Comparison of ENCODE assay signal across 8 cellular contexts in the genomic region with DNA sequence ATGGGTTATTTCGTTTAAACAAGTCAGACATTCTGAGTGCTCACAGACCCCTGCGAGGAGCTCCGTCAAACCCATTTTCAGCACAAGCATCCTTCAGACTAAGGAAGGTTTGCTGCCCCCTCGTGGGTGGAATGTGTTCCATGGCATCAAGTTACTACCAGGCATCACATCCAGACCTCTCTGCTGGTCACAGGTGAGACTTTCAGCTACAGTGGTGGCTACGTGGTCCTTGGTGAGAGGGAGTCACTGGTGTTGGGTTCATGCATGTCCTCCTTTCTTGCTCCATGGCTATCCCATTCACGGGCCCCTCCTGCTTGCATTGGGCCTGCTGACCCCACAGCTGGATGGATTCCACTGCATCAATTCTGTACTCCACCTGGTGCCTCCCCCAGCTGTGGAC. TPM values are rescaled to one million over a fixed set of nuclear protein-coding genes. Genes with fewer than 3 reads are reported as not detected.
DNase-seq lines count a peak whose midpoint lies in the region; ATAC-seq and TF ChIP-seq lines count a peak whose summit lies in the region.

No MANE protein-coding gene starts in this region.

- no peaks in the 10 kb centered on the region for H3K79me2 ChIP-seq in PC-9 (ENCODE audit: low read depth)

- H2AFZ ChIP-seq in PC-9: no peak overlapping the region

- DNase-seq in CD4-positive, CD25-positive, alpha-beta regulatory T cell: peak in 2 of 3 donors; percentile 40 to 69
- DNase-seq in HFFc6 (peak; percentile 37), PC-9 (peak; percentile 69 to 79), foreskin keratinocyte (peak; percentile 15 to 31), osteocyte (ENCODE audit: extremely low spot score, unreplicated experiment) (no peak), tibial artery (peak in 1 of 2 donors; percentile 75)
- peak; percentile 68 to 75 for DNase-seq in activated T-cell treated with anti-CD3 and anti-CD28 coated beads, Interleukin-2, amount 50 U/mL, for 72 hours

- H4K20me1 ChIP-seq in PC-9 (ENCODE audit: insufficient read depth): no peaks in the 10 kb centered on the region

- peaks cover 6% of the 10 kb centered on the region for H3K27me3 Mint-ChIP-seq in CD4-positive, CD25-positive, alpha-beta regulatory T cell
- H3K27me3 Mint-ChIP-seq in HFFc6 (ENCODE audit: insufficient read depth) (peaks cover 14% of the 10 kb centered on the region), osteocyte (ENCODE audit: unreplicated experiment) (peaks cover 6% of the 10 kb centered on the region)
- H3K27me3 Mint-ChIP-seq in activated T-cell treated with anti-CD3 and anti-CD28 coated beads, Interleukin-2, amount 50 U/mL, for 72 hours (ENCODE audit: low read depth): peaks cover 41% of the 10 kb centered on the region

- H3K9me3 Mint-ChIP-seq in CD4-positive, CD25-positive, alpha-beta regulatory T cell: no peaks in the 10 kb centered on the region
- no peaks in the 10 kb centered on the region for H3K9me3 Mint-ChIP-seq in HFFc6
- no peaks in the 10 kb centered on the region for H3K9me3 Mint-ChIP-seq in activated T-cell treated with anti-CD3 and anti-CD28 coated beads, Interleukin-2, amount 50 U/mL, for 72 hours
- H3K9me3 Mint-ChIP-seq in osteocyte (ENCODE audit: unreplicated experiment): no peaks in the 10 kb centered on the region

- no peak overlapping the region for H3K4me3 Mint-ChIP-seq in CD4-positive, CD25-positive, alpha-beta regulatory T cell
- H3K4me3 Mint-ChIP-seq in HFFc6 (no peak overlapping the region), osteocyte (ENCODE audit: unreplicated experiment) (no peak overlapping the region)
- no peak overlapping the region for H3K4me3 Mint-ChIP-seq in activated T-cell treated with anti-CD3 and anti-CD28 coated beads, Interleukin-2, amount 50 U/mL, for 72 hours

- no peaks in the 10 kb centered on the region for H3K27me3 ChIP-seq in CD4-positive, CD25-positive, alpha-beta regulatory T cell (ENCODE audit: control insufficient read depth, insufficient read depth, low read length)
- H3K27me3 ChIP-seq in PC-9 (ENCODE audit: insufficient read depth, low read depth) (peaks cover 77% of the 10 kb centered on the region), foreskin keratinocyte (no peaks in the 10 kb centered on the region), tibial artery (no peaks in the 10 kb centered on the region)

- intact Hi-C loops in PC-9 (cut with micrococcal nuclease; ENCODE audit: unreplicated experiment) (no loop called here), tibial artery (cut with DNase I; ENCODE audit: low total_unique reads) (no loop called here)

- no TSS peak for BruUV-seq in PC-9 (replicated peaks; lab: Mats Ljungman, UMichigan)

- peaks cover 0 to 3% (median 0%) of the 10 kb centered on the region in 4 donors for H3K4me1 Mint-ChIP-seq in CD4-positive, CD25-positive, alpha-beta regulatory T cell
- H3K4me1 Mint-ChIP-seq in HFFc6 (ENCODE audit: low read depth): no peaks in the 10 kb centered on the region
- no peaks in the 10 kb centered on the region for H3K4me1 Mint-ChIP-seq in activated T-cell treated with anti-CD3 and anti-CD28 coated beads, Interleukin-2, amount 50 U/mL, for 72 hours (ENCODE audit: low read depth)
- no peaks in the 10 kb centered on the region for H3K4me1 Mint-ChIP-seq in osteocyte (ENCODE audit: unreplicated experiment)

- peak in 1 of 2 donors; percentile 40 for ATAC-seq in CD4-positive, CD25-positive, alpha-beta regulatory T cell (ENCODE audit: low read depth in 2 of 2)
- peak; percentile 64 for ATAC-seq in activated T-cell treated with anti-CD3 and anti-CD28 coated beads, Interleukin-2, amount 50 U/mL, for 72 hours (replicated peaks in 1 of 2)
- ATAC-seq in foreskin keratinocyte (peak; percentile 44), GM21423 (IDR thresholded peaks at IDR 0.05; ENCODE audit: unreplicated experiment) (no peak)

- CTCF ChIA-PET in PC-9 (lab: Charles Lee): interaction anchor here (0.5 to 0.6 kb wide), 7 partner anchors 13 to 1152 kb away, joined by 3 to 7 read pairs (median 4); a partner anchor contains a TSS

- no peak overlapping the region for H3K4me3 ChIP-seq in CD4-positive, CD25-positive, alpha-beta regulatory T cell (ENCODE audit: low read depth, low read length)
- H3K4me3 ChIP-seq in PC-9 (no peak overlapping the region), tibial artery (no peak overlapping the region)

- no peaks in the 10 kb centered on the region for H3K9me2 ChIP-seq in PC-9 (ENCODE audit: insufficient read depth)

- H3K27ac Mint-ChIP-seq in CD4-positive, CD25-positive, alpha-beta regulatory T cell: peak overlapping the region in 1 of 3 donors; percentile 77
- H3K27ac Mint-ChIP-seq in HFFc6 (no peak overlapping the region), osteocyte (ENCODE audit: unreplicated experiment) (no peak overlapping the region)
- no peak overlapping the region for H3K27ac Mint-ChIP-seq in activated T-cell treated with anti-CD3 and anti-CD28 coated beads, Interleukin-2, amount 50 U/mL, for 72 hours

- H3F3A ChIP-seq in PC-9 (ENCODE audit: insufficient read depth, low read depth): no peaks in the 10 kb centered on the region

- no peak overlapping the region for H3K27ac ChIP-seq in CD4-positive, CD25-positive, alpha-beta regulatory T cell (ENCODE audit: insufficient read depth, low read length, poor library complexity, severe bottlenecking)
- H3K27ac ChIP-seq in PC-9 (no peak overlapping the region), foreskin keratinocyte (no peak overlapping the region), tibial artery (no peak overlapping the region)

- POLR2A ChIA-PET in PC-9 (lab: Charles Lee; ENCODE audit: unreplicated experiment): interaction anchor here (0.6 kb wide), 3 partner anchors 78 to 1451 kb away, joined by 3 to 6 read pairs (median 5); no protein-coding TSS in a partner anchor

- TF ChIP-seq CTCF in HFFc6 (IDR thresholded peaks at IDR 0.05): peak; percentile 91
- peak; percentile 95 for TF ChIP-seq CTCF in PC-9 (conservative IDR thresholded peaks at IDR 0.05)
- peak; percentile 69 for TF ChIP-seq CTCF in foreskin keratinocyte (conservative IDR thresholded peaks at IDR 0.05)
- TF ChIP-seq CTCF in osteocyte (IDR thresholded peaks at IDR 0.05): peak; percentile 62
- peak; percentile 53 to 56 for TF ChIP-seq CTCF in tibial artery (IDR thresholded peaks at IDR 0.05)

- H3K4me2 ChIP-seq in PC-9: no peak overlapping the region

- no peaks in the 10 kb centered on the region for H3K36me3 ChIP-seq in CD4-positive, CD25-positive, alpha-beta regulatory T cell (ENCODE audit: control insufficient read depth, insufficient read depth, low read length)
- H3K36me3 ChIP-seq in PC-9 (ENCODE audit: low read depth) (no peaks in the 10 kb centered on the region), tibial artery (no peaks in the 10 kb centered on the region)

- no peaks in the 10 kb centered on the region for H3K36me3 Mint-ChIP-seq in CD4-positive, CD25-positive, alpha-beta regulatory T cell
- H3K36me3 Mint-ChIP-seq in HFFc6 (ENCODE audit: low read depth) (no peaks in the 10 kb centered on the region), osteocyte (ENCODE audit: unreplicated experiment) (no peaks in the 10 kb centered on the region)
- H3K36me3 Mint-ChIP-seq in activated T-cell treated with anti-CD3 and anti-CD28 coated beads, Interleukin-2, amount 50 U/mL, for 72 hours (ENCODE audit: insufficient read depth in 2 of 2): no peaks in the 10 kb centered on the region

- H3K9me3 ChIP-seq in CD4-positive, CD25-positive, alpha-beta regulatory T cell (ENCODE audit: control insufficient read depth in 2 of 2, low read length in 2 of 2): no peaks in the 10 kb centered on the region
- H3K9me3 ChIP-seq in PC-9 (ENCODE audit: insufficient read depth, low read depth) (no peaks in the 10 kb centered on the region), tibial artery (no peaks in the 10 kb centered on the region)

- H3K4me1 ChIP-seq in CD4-positive, CD25-positive, alpha-beta regulatory T cell (ENCODE audit: control insufficient read depth, insufficient read depth, low read length, poor library complexity, severe bottlenecking): no peaks in the 10 kb centered on the region
- no peaks in the 10 kb centered on the region for H3K4me1 ChIP-seq in PC-9 (replicated peaks; ENCODE audit: insufficient read depth)
- H3K4me1 ChIP-seq in foreskin keratinocyte: no peaks in the 10 kb centered on the region
- H3K4me1 ChIP-seq in tibial artery: no peaks in the 10 kb centered on the region

RNA-seq across cellular contexts. Expression of a gene that starts 9.1 kb away (rescaled TPM):
- total RNA-seq in CD4-positive, CD25-positive, alpha-beta regulatory T cell: not detected
- polyA plus RNA-seq in CD4-positive, CD25-positive, alpha-beta regulatory T cell: not detected
- total RNA-seq in HFFc6 (2021; fragmentation: NEBNext Ultra II Directional; extraction: Animal tissue kit (Norgen Biotek cat#: 25700)): not detected
- total RNA-seq in PC-9 (2021) (not detected in 2 replicates), foreskin keratinocyte (not detected in 2 replicates), osteocyte (not detected in 2 replicates)
- total RNA-seq in activated T-cell treated with anti-CD3 and anti-CD28 coated beads, Interleukin-2, amount 50 U/mL, for 72 hours: under 1 TPM in 1 of 2 donors, not detected in 1; 0.12 TPM
- polyA plus RNA-seq in foreskin keratinocyte: not detected in 2 replicates

RNA-seq across cellular contexts. Expression of a gene that starts 14.8 kb away (rescaled TPM):
- not detected for total RNA-seq in CD4-positive, CD25-positive, alpha-beta regulatory T cell
- under 1 TPM in 1 of 4 donors, not detected in 3; 0.24 TPM for polyA plus RNA-seq in CD4-positive, CD25-positive, alpha-beta regulatory T cell
- total RNA-seq in HFFc6 (2021; fragmentation: NEBNext Ultra II Directional; extraction: Animal tissue kit (Norgen Biotek cat#: 25700)): not detected
- not detected in 2 replicates for total RNA-seq in PC-9 (2021)
- total RNA-seq in activated T-cell treated with anti-CD3 and anti-CD28 coated beads, Interleukin-2, amount 50 U/mL, for 72 hours: not detected
- total RNA-seq in foreskin keratinocyte: not detected in 2 replicates
- not detected in 2 replicates for polyA plus RNA-seq in foreskin keratinocyte
- not detected in 2 replicates for total RNA-seq in osteocyte

RNA-seq across cellular contexts. Expression of a gene that starts 23.5 kb away (rescaled TPM):
- total RNA-seq in CD4-positive, CD25-positive, alpha-beta regulatory T cell: not detected
- under 1 TPM in 2 of 4 donors, not detected in 2; 0.11 to 0.13 TPM for polyA plus RNA-seq in CD4-positive, CD25-positive, alpha-beta regulatory T cell
- not detected for total RNA-seq in HFFc6 (2021; fragmentation: NEBNext Ultra II Directional; extraction: Animal tissue kit (Norgen Biotek cat#: 25700))
- not detected in 2 replicates for total RNA-seq in PC-9 (2021)
- not detected for total RNA-seq in activated T-cell treated with anti-CD3 and anti-CD28 coated beads, Interleukin-2, amount 50 U/mL, for 72 hours
- total RNA-seq in foreskin keratinocyte: not detected in 2 replicates
- not detected in 2 replicates for polyA plus RNA-seq in foreskin keratinocyte
- total RNA-seq in osteocyte: not detected in 2 replicates

RNA-seq across cellular contexts. Expression of a gene that starts 43.3 kb away (rescaled TPM):
- total RNA-seq in CD4-positive, CD25-positive, alpha-beta regulatory T cell: 4.1 TPM
- polyA plus RNA-seq in CD4-positive, CD25-positive, alpha-beta regulatory T cell: under 1 TPM in 3 of 4 donors, not detected in 1; 0.07 to 0.65 (median 0.17) TPM
- total RNA-seq in HFFc6 (2021; fragmentation: NEBNext Ultra II Directional; extraction: Animal tissue kit (Norgen Biotek cat#: 25700)): not detected
- total RNA-seq in PC-9 (2021): not detected in 2 replicates
- total RNA-seq in activated T-cell treated with anti-CD3 and anti-CD28 coated beads, Interleukin-2, amount 50 U/mL, for 72 hours: 1 to 10 TPM in 1 of 2 donors, under 1 TPM in 1; 0.31 to 1.2 TPM
- not detected in 2 replicates for total RNA-seq in foreskin keratinocyte
- 0.03 TPM in 1 of 2 replicates, not detected in the other for polyA plus RNA-seq in foreskin keratinocyte
- not detected in 2 replicates for total RNA-seq in osteocyte

RNA-seq across cellular contexts. Expression of a gene that starts 46.8 kb away (rescaled TPM):
- not detected for total RNA-seq in CD4-positive, CD25-positive, alpha-beta regulatory T cell
- polyA plus RNA-seq in CD4-positive, CD25-positive, alpha-beta regulatory T cell: under 1 TPM in 1 of 4 donors, not detected in 3; 0.67 TPM
- not detected for total RNA-seq in HFFc6 (2021; fragmentation: NEBNext Ultra II Directional; extraction: Animal tissue kit (Norgen Biotek cat#: 25700))
- total RNA-seq in PC-9 (2021) (not detected in 2 replicates), foreskin keratinocyte (not detected in 2 replicates), osteocyte (not detected in 2 replicates)
- not detected for total RNA-seq in activated T-cell treated with anti-CD3 and anti-CD28 coated beads, Interleukin-2, amount 50 U/mL, for 72 hours
- not detected in 2 replicates for polyA plus RNA-seq in foreskin keratinocyte
